ENCODE assay signal across 8 cellular contexts in genomic region chr3:57983734-57984518, GRCh38. TPM values are rescaled to one million over a fixed set of nuclear protein-coding genes. Genes with fewer than 3 reads are reported as not detected.
DNase-seq lines count a peak whose midpoint lies in the region; ATAC-seq and TF ChIP-seq lines count a peak whose summit lies in the region.

No MANE protein-coding gene starts in this region.

- H3K9me3 Mint-ChIP-seq in Calu3 (ENCODE audit: low read depth, unreplicated experiment): no peaks in the 10 kb centered on the region

- H4K20me1 ChIP-seq in PC-3 (ENCODE audit: low read length): no peaks in the 10 kb centered on the region

- H3F3A ChIP-seq in PC-3 (ENCODE audit: low read length, unreplicated experiment): no peaks in the 10 kb centered on the region

- H3K4me2 ChIP-seq in PC-3 (ENCODE audit: low read length): peak overlapping the region; percentile 45

- H3K9me2 ChIP-seq in PC-3 (replicated peaks; ENCODE audit: low read length): no peaks in the 10 kb centered on the region

- CTCF ChIA-PET in PC-3 (lab: Charles Lee) (interaction anchor here (0.6 kb wide), 1 partner anchor 58 kb away, joined by 5 read pairs; no protein-coding TSS in a partner anchor), Calu3 (lab: Charles Lee) (no interaction called here)

- intact Hi-C loops in PC-3 (cut with micrococcal nuclease): no loop called here
- intact Hi-C loops in Calu3 (cut with micrococcal nuclease; ENCODE audit: unreplicated experiment): no loop called here

- no peaks in the 10 kb centered on the region for H3K9me3 ChIP-seq in PC-3 (ENCODE audit: low read length)

- H3K27me3 Mint-ChIP-seq in Calu3 (ENCODE audit: unreplicated experiment): no peaks in the 10 kb centered on the region

- H3K4me3 ChIP-seq in PC-3 (ENCODE audit: low read length): no peak overlapping the region

- no peaks in the 10 kb centered on the region for H3K36me3 Mint-ChIP-seq in Calu3 (ENCODE audit: insufficient read depth, unreplicated experiment)

- no peaks in the 10 kb centered on the region for H3K36me3 ChIP-seq in PC-3 (ENCODE audit: low read depth, low read length)

- peaks cover 43% of the 10 kb centered on the region for H3K4me1 ChIP-seq in PC-3 (ENCODE audit: insufficient read depth, low read length)

- TF ChIP-seq CTCF in PC-3 (conservative IDR thresholded peaks at IDR 0.05; ENCODE audit: low read depth, low read length): no peak
- TF ChIP-seq CTCF in Calu3 (IDR thresholded peaks at IDR 0.05; ENCODE audit: unreplicated experiment): no peak

- H3K27ac Mint-ChIP-seq in Calu3 (ENCODE audit: unreplicated experiment): no peak overlapping the region

- POLR2A ChIA-PET in PC-3 (lab: Charles Lee; ENCODE audit: unreplicated experiment): no interaction called here

- ATAC-seq in HG03095 (IDR thresholded peaks at IDR 0.05; ENCODE audit: unreplicated experiment): peak; percentile 99
- peak; percentile 78 for ATAC-seq in PC-3

- peaks cover 22% of the 10 kb centered on the region for H3K4me1 Mint-ChIP-seq in Calu3 (ENCODE audit: low read depth, unreplicated experiment)

- no peaks in the 10 kb centered on the region for H3K27me3 ChIP-seq in PC-3 (ENCODE audit: low read length)

- H3K4me3 Mint-ChIP-seq in Calu3 (ENCODE audit: low read depth, unreplicated experiment): no peak overlapping the region

- peak overlapping the region; percentile 3; the same call in 1 of the 2 replicates for H3K9ac ChIP-seq in PC-3 (ENCODE audit: low read length)

- peak overlapping the region; percentile 73 for H3K27ac ChIP-seq in PC-3 (ENCODE audit: low read length)

- DNase-seq in activated gamma-delta T cell treated with Interleukin-2 at 50 U/mL for 16 hours: peak; percentile 10
- no peak for DNase-seq in activated gamma-delta T cell (lab: John Stamatoyannopoulos, UW)
- peak; percentile 87 for DNase-seq in PC-3
- peak; percentile 14 for DNase-seq in activated gamma-delta T cell treated with anti-CD3 and anti-CD28 coated beads, Interleukin-2, amount 50 U/mL, for 16 hours (ENCODE audit: low read depth)
- peak; percentile 11 to 19 for DNase-seq in hippocampal formation (lab: John Stamatoyannopoulos, UW)
- DNase-seq in stimulated activated CD4-positive, alpha-beta T cell treated with anti-CD3 and anti-CD28 coated beads, Interleukin-4, amount 100 ng/mL, for 1 hour: peak; percentile 39
- no peak for DNase-seq in Calu3

- H3K79me2 ChIP-seq in PC-3 (ENCODE audit: low read length): no peaks in the 10 kb centered on the region

- 0 out of 2 replicates have a peak overlapping the region, but pooled peaks have one; percentile 13 for H2AFZ ChIP-seq in PC-3 (ENCODE audit: low read length)

- BruUV-seq in PC-3 (replicated peaks; lab: Mats Ljungman, UMichigan) (TSS peak; percentile 73), Calu3 (replicated peaks; lab: Mats Ljungman, UMichigan) (no TSS peak)

RNA-seq across cellular contexts. Expression of gene FLNB, which starts 24.3 kb away (rescaled TPM):
- total RNA-seq in PC-3 (2014; rRNA removed) (505 and 546 TPM in 2 replicates), Calu3 (2022) (136 and 147 TPM in 2 replicates)

Comparison
In these comparisons a context has a peak if more than half of its experiments do, and no peak if none do; other contexts are left out.
1. DNase-seq: peak in activated gamma-delta T cell treated with Interleukin-2 at 50 U/mL for 16 hours (single experiment), PC-3 (single experiment), activated gamma-delta T cell treated with anti-CD3 and anti-CD28 coated beads, Interleukin-2, amount 50 U/mL, for 16 hours (single experiment), hippocampal formation (2 of 2) and stimulated activated CD4-positive, alpha-beta T cell treated with anti-CD3 and anti-CD28 coated beads, Interleukin-4, amount 100 ng/mL, for 1 hour (single experiment); none in activated gamma-delta T cell (single experiment) and Calu3 (single experiment).